Comparison of ENCODE assay signal across 8 cellular contexts in the genomic region with DNA sequence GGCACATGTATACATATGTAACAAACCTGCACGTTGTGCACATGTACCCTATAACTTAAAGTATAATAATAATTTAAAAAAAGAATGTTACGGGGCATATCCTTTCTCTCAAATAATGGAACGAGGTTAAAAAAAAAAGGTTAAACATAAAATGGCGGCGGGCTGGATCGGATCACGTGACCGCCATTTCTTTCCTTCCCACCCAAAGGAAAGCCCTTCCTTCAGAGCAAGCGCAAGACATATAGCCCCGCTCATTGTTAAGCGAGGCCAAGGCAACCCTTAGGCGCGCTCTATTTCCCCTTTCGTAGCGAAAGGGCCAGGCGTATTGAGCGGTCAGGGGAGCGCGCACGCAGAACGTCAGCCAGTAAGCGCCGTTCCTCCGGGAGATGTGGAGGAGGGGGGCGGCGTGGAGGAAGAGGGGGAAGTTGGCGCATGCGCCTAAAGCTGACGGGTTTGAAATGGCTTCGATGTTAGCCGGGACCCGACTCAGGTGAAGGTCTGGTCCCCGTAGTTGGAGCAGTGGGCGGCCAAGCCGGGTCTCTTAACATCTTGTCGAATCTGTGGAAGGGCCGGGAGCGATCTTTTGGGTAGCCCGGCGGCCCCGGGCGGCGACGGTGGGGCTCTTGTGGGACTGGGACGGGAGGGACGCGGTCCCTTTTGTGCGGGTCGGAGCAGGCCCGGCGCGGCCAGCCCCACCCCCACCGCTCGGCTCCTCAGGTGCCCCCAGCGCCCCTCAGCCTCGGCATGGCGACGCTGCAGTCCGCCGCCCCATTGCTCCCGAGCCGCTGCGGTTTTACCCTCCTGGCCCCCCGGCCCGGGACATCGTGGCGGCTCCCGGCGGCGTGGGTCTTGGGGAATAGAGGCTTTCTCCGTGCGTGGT. TPM values are rescaled to one million over a fixed set of nuclear protein-coding genes. Genes with fewer than 3 reads are reported as not detected.
DNase-seq lines count a peak whose midpoint lies in the region; ATAC-seq and TF ChIP-seq lines count a peak whose summit lies in the region.

A gene with protein sequence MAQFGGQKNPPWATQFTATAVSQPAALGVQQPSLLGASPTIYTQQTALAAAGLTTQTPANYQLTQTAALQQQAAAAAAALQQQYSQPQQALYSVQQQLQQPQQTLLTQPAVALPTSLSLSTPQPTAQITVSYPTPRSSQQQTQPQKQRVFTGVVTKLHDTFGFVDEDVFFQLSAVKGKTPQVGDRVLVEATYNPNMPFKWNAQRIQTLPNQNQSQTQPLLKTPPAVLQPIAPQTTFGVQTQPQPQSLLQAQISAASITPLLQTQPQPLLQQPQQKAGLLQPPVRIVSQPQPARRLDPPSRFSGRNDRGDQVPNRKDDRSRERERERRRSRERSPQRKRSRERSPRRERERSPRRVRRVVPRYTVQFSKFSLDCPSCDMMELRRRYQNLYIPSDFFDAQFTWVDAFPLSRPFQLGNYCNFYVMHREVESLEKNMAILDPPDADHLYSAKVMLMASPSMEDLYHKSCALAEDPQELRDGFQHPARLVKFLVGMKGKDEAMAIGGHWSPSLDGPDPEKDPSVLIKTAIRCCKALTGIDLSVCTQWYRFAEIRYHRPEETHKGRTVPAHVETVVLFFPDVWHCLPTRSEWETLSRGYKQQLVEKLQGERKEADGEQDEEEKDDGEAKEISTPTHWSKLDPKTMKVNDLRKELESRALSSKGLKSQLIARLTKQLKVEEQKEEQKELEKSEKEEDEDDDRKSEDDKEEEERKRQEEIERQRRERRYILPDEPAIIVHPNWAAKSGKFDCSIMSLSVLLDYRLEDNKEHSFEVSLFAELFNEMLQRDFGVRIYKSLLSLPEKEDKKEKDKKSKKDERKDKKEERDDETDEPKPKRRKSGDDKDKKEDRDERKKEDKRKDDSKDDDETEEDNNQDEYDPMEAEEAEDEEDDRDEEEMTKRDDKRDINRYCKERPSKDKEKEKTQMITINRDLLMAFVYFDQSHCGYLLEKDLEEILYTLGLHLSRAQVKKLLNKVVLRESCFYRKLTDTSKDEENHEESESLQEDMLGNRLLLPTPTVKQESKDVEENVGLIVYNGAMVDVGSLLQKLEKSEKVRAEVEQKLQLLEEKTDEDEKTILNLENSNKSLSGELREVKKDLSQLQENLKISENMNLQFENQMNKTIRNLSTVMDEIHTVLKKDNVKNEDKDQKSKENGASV (plus strand): TSS at position 447 of the 880 bp plus-strand sequence. CDS start 1,266 bp downstream, outside the sequence.

- TF ChIP-seq CTCF in upper lobe of right lung (IDR thresholded peaks at IDR 0.05): no peak

- H3K9me3 ChIP-seq in T-helper 17 cell (ENCODE audit: control insufficient read depth, low read length, poor library complexity, severe bottlenecking) (no peaks in the 10 kb centered on the region), upper lobe of right lung (no peaks in the 10 kb centered on the region)

- peak within 1 kb of the TSS; percentile 96 for H3K4me3 ChIP-seq in upper lobe of right lung

- H3K36me3 ChIP-seq in upper lobe of right lung: peaks cover 30% of the 10 kb centered on the region

- peaks cover 11% of the 10 kb centered on the region for H3K4me1 ChIP-seq in upper lobe of right lung

- H3K4me1 Mint-ChIP-seq in T-helper 17 cell: peaks cover 13% of the 10 kb centered on the region

- H3K27me3 Mint-ChIP-seq in T-helper 17 cell: no peaks in the 10 kb centered on the region

- peak within 1 kb of the TSS; percentile 99 for H3K27ac Mint-ChIP-seq in T-helper 17 cell

- H3K27ac ChIP-seq in upper lobe of right lung: peak within 1 kb of the TSS; percentile 93

- DNase-seq in NCI-H1694 treated with DMSO at 0.1 percent for 48 hours (lab: John Stamatoyannopoulos, UW) (peak; percentile 96), T-helper 17 cell (peak; percentile 91 to 93 (median 91)), amygdala (lab: John Stamatoyannopoulos, UW) (peak; percentile 42 to 96 (median 90)), left cardiac atrium (peak; percentile 98), posterior vena cava (ENCODE audit: low spot score) (peak; percentile 99), upper lobe of right lung (peak; percentile 98)

- TF ChIP-seq POLR2A in GM15510 (IDR thresholded peaks at IDR 0.05; ENCODE audit: borderline replicate concordance, extremely low read depth, insufficient read length): peak; percentile 86

- peak within 1 kb of the TSS; percentile 99 for H3K4me3 Mint-ChIP-seq in T-helper 17 cell

- intact Hi-C loops in left cardiac atrium (cut with DNase I) (loop anchor here in 1 of 2 donors (10.0 kb wide), 1 partner anchor 166 kb away; no protein-coding TSS in a partner anchor), posterior vena cava (cut with DNase I) (no loop called here), upper lobe of right lung (cut with DNase I) (no loop called here)

- H3K27me3 ChIP-seq in upper lobe of right lung: no peaks in the 10 kb centered on the region

- H3K36me3 Mint-ChIP-seq in T-helper 17 cell (ENCODE audit: low read depth): peaks cover 9% of the 10 kb centered on the region

- peak; percentile 100 for ATAC-seq in HG02885 (IDR thresholded peaks at IDR 0.05; ENCODE audit: poor library complexity, unreplicated experiment)
- peak; percentile 96 for ATAC-seq in T-helper 17 cell
- peak; percentile 99 for ATAC-seq in left cardiac atrium
- ATAC-seq in upper lobe of right lung: peak; percentile 100

RNA-seq across cellular contexts. Expression of the gene that starts here (rescaled TPM):
- 10 to 100 TPM; 69.6 to 71.5 TPM for total RNA-seq in T-helper 17 cell
- total RNA-seq in left cardiac atrium: 10 to 100 TPM; 26.0 to 30.5 TPM
- total RNA-seq in posterior vena cava: 10 to 100 TPM; 45.2 to 49.3 TPM
- 45.8 TPM for total RNA-seq in upper lobe of right lung

Comparison
In these comparisons a context has a peak if more than half of its experiments do, and no peak if none do; other contexts are left out.
1. Peak in every context shown above with its lines: DNase-seq, ATAC-seq, H3K4me3 ChIP-seq and H3K27ac ChIP-seq.